Comparison of ENCODE assay signal across 27 cellular contexts in genomic region chr16:3986235-3986544, GRCh38.
"Had no signal": no experiment of that assay in that cellular context is flagged by ENCODE, and none has a peak within 500 bp of the region (broad histone marks: within the 10 kb centered on the region; RNA-seq: fewer than 3 reads in every experiment).

No MANE protein-coding gene starts in this region.

- H3K4me1 Mint-ChIP-seq: activated CD4-positive, alpha-beta memory T cell treated with anti-CD3 and anti-CD28 coated beads, Interleukin-2, amount 10 ng/mL, durations not matched to agents 7 days and 5 days had no signal

- DNase-seq: activated CD4-positive, alpha-beta memory T cell treated with anti-CD3 and anti-CD28 coated beads, Interleukin-2, amount 10 ng/mL, durations not matched to agents 7 days and 5 days; activated CD4-positive, alpha-beta T cell treated with anti-CD3 and anti-CD28 coated beads for 1 hour; activated CD4-positive, alpha-beta T cell treated with anti-CD3 and anti-CD28 coated beads for 4 hours; activated CD4-positive, alpha-beta T cell treated with anti-CD3 and anti-CD28 coated beads, Interleukin-2, amount 10 ng/mL, durations not matched to agents 7 days and 5 days; activated CD4-positive, alpha-beta T cell treated with anti-CD3 and anti-CD28 coated beads, Interleukin-2, amount 50 U/mL, for 4 hours; activated effector memory CD4-positive, alpha-beta T cell treated with Interleukin-2 at 50 U/mL for 16 hours; activated gamma-delta T cell treated with Interleukin-2 at 50 U/mL for 16 hours; activated naive CD4-positive, alpha-beta T cell treated with anti-CD3 and anti-CD28 coated beads for 36 hours; activated naive CD8-positive, alpha-beta T cell treated with anti-CD3 and anti-CD28 coated beads, Interleukin-2, amount 10 ng/mL, durations not matched to agents 7 days and 5 days; activated T-cell treated with anti-CD3 and anti-CD28 coated beads, Interleukin-2, amount 50 U/mL, for 4 hours; central memory CD4-positive, alpha-beta T cell; cerebellar nuclear complex; dermis blood vessel endothelial cell; effector CD4-positive, alpha-beta T cell; esophagus squamous epithelium; foreskin melanocyte; heart right ventricle; T-helper 2 cell had no signal

- H3K36me3 ChIP-seq: breast epithelium, cardiac muscle cell had no signal

- H3K9me3 ChIP-seq: ascending aorta, breast epithelium, esophagus squamous epithelium, gastroesophageal sphincter, heart right ventricle had no signal

- H3K27me3 Mint-ChIP-seq: activated CD4-positive, alpha-beta memory T cell treated with anti-CD3 and anti-CD28 coated beads, Interleukin-2, amount 10 ng/mL, durations not matched to agents 7 days and 5 days; activated CD4-positive, alpha-beta T cell treated with anti-CD3 and anti-CD28 coated beads, Interleukin-2, amount 10 ng/mL, durations not matched to agents 7 days and 5 days; activated naive CD4-positive, alpha-beta T cell treated with anti-CD3 and anti-CD28 coated beads, Interleukin-2, amount 50 U/mL, for 24 hours; activated T-helper 17 cell treated with anti-CD3 and anti-CD28 coated beads, Interleukin-2, amount 50 U/mL, for 72 hours; brain had no signal

- H3K9me3 Mint-ChIP-seq: activated CD4-positive, alpha-beta memory T cell treated with anti-CD3 and anti-CD28 coated beads, Interleukin-2, amount 10 ng/mL, durations not matched to agents 7 days and 5 days; activated CD4-positive, alpha-beta T cell treated with anti-CD3 and anti-CD28 coated beads, Interleukin-2, amount 10 ng/mL, durations not matched to agents 7 days and 5 days; activated naive CD4-positive, alpha-beta T cell treated with anti-CD3 and anti-CD28 coated beads for 36 hours; activated naive CD4-positive, alpha-beta T cell treated with anti-CD3 and anti-CD28 coated beads, Interleukin-2, amount 50 U/mL, for 24 hours; activated naive CD8-positive, alpha-beta T cell treated with anti-CD3 and anti-CD28 coated beads, Interleukin-2, amount 10 ng/mL, durations not matched to agents 7 days and 5 days; activated T-cell treated with anti-CD3 and anti-CD28 coated beads, Interleukin-2, amount 50 U/mL, for 4 hours; activated T-helper 17 cell treated with anti-CD3 and anti-CD28 coated beads, Interleukin-2, amount 50 U/mL, for 72 hours; brain had no signal

- H3K4me3 ChIP-seq: ascending aorta, breast epithelium, cardiac muscle cell, coronary artery, esophagus squamous epithelium, gastroesophageal sphincter, heart right ventricle had no signal

- ATAC-seq: activated T-cell treated with anti-CD3 and anti-CD28 coated beads, Interleukin-2, amount 50 U/mL, for 4 hours; activated T-helper 17 cell treated with anti-CD3 and anti-CD28 coated beads, Interleukin-2, amount 50 U/mL, for 72 hours; gastroesophageal sphincter had no signal

- H3K27me3 ChIP-seq: ascending aorta, breast epithelium, cardiac muscle cell, esophagus squamous epithelium, gastroesophageal sphincter, heart right ventricle had no signal

- H3K4me1 ChIP-seq: ascending aorta, breast epithelium had no signal

- H3K27ac Mint-ChIP-seq: activated CD4-positive, alpha-beta memory T cell treated with anti-CD3 and anti-CD28 coated beads, Interleukin-2, amount 10 ng/mL, durations not matched to agents 7 days and 5 days; activated CD4-positive, alpha-beta T cell treated with anti-CD3 and anti-CD28 coated beads, Interleukin-2, amount 10 ng/mL, durations not matched to agents 7 days and 5 days; activated naive CD4-positive, alpha-beta T cell treated with anti-CD3 and anti-CD28 coated beads for 36 hours; activated naive CD4-positive, alpha-beta T cell treated with anti-CD3 and anti-CD28 coated beads, Interleukin-2, amount 50 U/mL, for 24 hours; activated naive CD8-positive, alpha-beta T cell treated with anti-CD3 and anti-CD28 coated beads, Interleukin-2, amount 10 ng/mL, durations not matched to agents 7 days and 5 days; activated T-helper 17 cell treated with anti-CD3 and anti-CD28 coated beads, Interleukin-2, amount 50 U/mL, for 72 hours; brain had no signal

- H3K27ac ChIP-seq: ascending aorta, breast epithelium, cardiac muscle cell, coronary artery, epithelial cell of prostate, esophagus squamous epithelium, gastroesophageal sphincter, heart right ventricle had no signal

- H3K36me3 Mint-ChIP-seq: activated naive CD8-positive, alpha-beta T cell treated with anti-CD3 and anti-CD28 coated beads, Interleukin-2, amount 10 ng/mL, durations not matched to agents 7 days and 5 days had no signal

- H3K4me3 Mint-ChIP-seq: activated CD4-positive, alpha-beta memory T cell treated with anti-CD3 and anti-CD28 coated beads, Interleukin-2, amount 10 ng/mL, durations not matched to agents 7 days and 5 days; activated CD4-positive, alpha-beta T cell treated with anti-CD3 and anti-CD28 coated beads, Interleukin-2, amount 10 ng/mL, durations not matched to agents 7 days and 5 days; activated naive CD4-positive, alpha-beta T cell treated with anti-CD3 and anti-CD28 coated beads for 36 hours; activated naive CD4-positive, alpha-beta T cell treated with anti-CD3 and anti-CD28 coated beads, Interleukin-2, amount 50 U/mL, for 24 hours; activated naive CD8-positive, alpha-beta T cell treated with anti-CD3 and anti-CD28 coated beads, Interleukin-2, amount 10 ng/mL, durations not matched to agents 7 days and 5 days; activated T-cell treated with anti-CD3 and anti-CD28 coated beads, Interleukin-2, amount 50 U/mL, for 4 hours; activated T-helper 17 cell treated with anti-CD3 and anti-CD28 coated beads, Interleukin-2, amount 50 U/mL, for 72 hours; brain had no signal
